In genomic region chr21:33325222-33326067, GRCh38 we compare ENCODE assay signal across 8 cellular contexts. TPM values are rescaled to one million over a fixed set of nuclear protein-coding genes. Genes with fewer than 3 reads are reported as not detected.
A peak's percentile ranks its signal among the peaks of the same experiment; 100 is the strongest.
DNase-seq lines count a peak whose midpoint lies in the region; ATAC-seq and TF ChIP-seq lines count a peak whose summit lies in the region.

No MANE protein-coding gene starts in this region.

- H3K4me3 ChIP-seq in hepatocyte, result peak overlapping the region; percentile 56

- DNase-seq in KG1 (lab: John Stamatoyannopoulos, UW) (peak; percentile 57), SW480 (ENCODE audit: low spot score) (peak; percentile 76), hepatocyte (ENCODE audit: low spot score) (peak; percentile 83), sciatic nerve (ENCODE audit: low spot score) (peak; percentile 84), GM19240 (ENCODE audit: insufficient read length, low spot score) (no peak)

- no peaks in the 10 kb centered on the region for H3K27me3 ChIP-seq in hepatocyte

- WGBS in hepatocyte (ENCODE audit: low lambda C conversion rate, missing lambda C conversion rate), result 1% methylated on average over 25 of the region's 28 CpGs

- peak overlapping the region; percentile 82 for H3K4me2 ChIP-seq in hepatocyte

- H3K36me3 ChIP-seq in ES-I3 (ENCODE audit: insufficient read depth, low read length), result no peaks in the 10 kb centered on the region
- H3K36me3 ChIP-seq in hepatocyte (replicated peaks; ENCODE audit: insufficient read depth, low read depth), result no peaks in the 10 kb centered on the region

- peaks cover 3% of the 10 kb centered on the region for H4K20me1 ChIP-seq in hepatocyte (ENCODE audit: insufficient read depth, poor library complexity, severe bottlenecking)

- TF ChIP-seq CTCF in hepatocyte (IDR thresholded peaks at IDR 0.05; ENCODE audit: poor library complexity), result no peak

- peaks cover 50% of the 10 kb centered on the region for H3K79me2 ChIP-seq in hepatocyte

- H3K4me1 ChIP-seq in ES-I3 (ENCODE audit: insufficient read depth, low read length) (no peaks in the 10 kb centered on the region), hepatocyte (ENCODE audit: insufficient read depth) (peaks cover 10% of the 10 kb centered on the region)

- peak overlapping the region; percentile 95 for H3K27ac ChIP-seq in angular gyrus (ENCODE audit: low read depth, low read length)
- peak overlapping the region; percentile 97 for H3K27ac ChIP-seq in hepatocyte

- intact Hi-C loops in sciatic nerve (cut with DNase I), result no loop called here

- H3K9me3 ChIP-seq in ES-I3 (ENCODE audit: control insufficient read depth, insufficient read depth, low read length) (no peaks in the 10 kb centered on the region), hepatocyte (ENCODE audit: low read depth) (no peaks in the 10 kb centered on the region)

- ATAC-seq in GM21786 (IDR thresholded peaks at IDR 0.05; ENCODE audit: unreplicated experiment), result peak; percentile 28
- peak; percentile 51 for ATAC-seq in sciatic nerve

- H3K9ac ChIP-seq in ES-I3 (ENCODE audit: low read depth, low read length), result peak overlapping the region; percentile 98

- no peaks in the 10 kb centered on the region for H3K9me2 ChIP-seq in hepatocyte (replicated peaks; ENCODE audit: insufficient read depth)

- peak overlapping the region; percentile 74 for H2AFZ ChIP-seq in hepatocyte

RNA-seq across cellular contexts. Expression of gene IFNAR1, which starts 0.7 kb away (rescaled TPM):
- total RNA-seq in hepatocyte, result 23.1 and 26.9 TPM in 2 replicates
- 29.0 and 33.4 TPM in 2 replicates for polyA plus RNA-seq in hepatocyte
- 61.7 TPM for total RNA-seq in sciatic nerve

RNA-seq across cellular contexts. Expression of gene IL10RB, which starts 59.3 kb away (rescaled TPM):
- 27.1 and 30.2 TPM in 2 replicates for total RNA-seq in hepatocyte
- polyA plus RNA-seq in hepatocyte, result 23.4 and 29.2 TPM in 2 replicates
- 25.5 TPM for total RNA-seq in sciatic nerve
